Comparison of ENCODE assay signal across 27 cellular contexts in the genomic region with DNA sequence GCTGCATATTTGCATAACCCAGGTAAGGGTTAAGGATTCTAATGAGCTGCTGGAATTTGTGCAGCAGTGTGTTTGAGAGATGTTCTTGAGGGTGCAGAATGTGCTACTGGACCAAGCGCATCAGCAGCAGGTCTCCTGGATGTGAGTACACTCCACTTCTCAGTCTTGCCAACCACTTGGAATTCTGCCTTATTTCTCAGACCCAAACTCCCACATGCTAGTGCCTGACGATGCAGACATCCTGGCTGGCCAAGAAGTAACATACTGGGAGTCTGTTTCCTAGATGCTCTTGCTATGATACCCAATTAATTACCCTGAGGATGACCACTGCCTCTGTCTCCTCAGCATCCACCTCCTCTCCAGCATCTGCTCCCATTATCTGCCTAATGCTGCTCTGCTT.
"Had no signal": no experiment of that assay in that cellular context is flagged by ENCODE, and none has a peak within 500 bp of the region (broad histone marks: within the 10 kb centered on the region; RNA-seq: fewer than 3 reads in every experiment).

No MANE protein-coding gene starts in this region.

- H3K9ac ChIP-seq: neural progenitor cell had no signal

- H3K36me3 ChIP-seq: ascending aorta, esophagus muscularis mucosa, neural progenitor cell, right lobe of liver, thoracic aorta, uterus had no signal

- H3K4me1 ChIP-seq: neural progenitor cell, right lobe of liver, uterus had no signal

- H3K4me2 ChIP-seq: neural progenitor cell had no signal

- H3K9me3 ChIP-seq: ascending aorta, esophagus muscularis mucosa, right lobe of liver, thoracic aorta, uterus had no signal

- H3K36me3 Mint-ChIP-seq: activated CD4-positive, alpha-beta memory T cell treated with anti-CD3 and anti-CD28 coated beads for 36 hours; activated naive CD8-positive, alpha-beta T cell treated with anti-CD3 and anti-CD28 coated beads for 36 hours; brain; natural killer cell; neural progenitor cell; type B pancreatic cell had no signal

- DNase-seq: activated CD4-positive, alpha-beta memory T cell treated with anti-CD3 and anti-CD28 coated beads for 36 hours; activated CD4-positive, alpha-beta T cell treated with anti-CD3 and anti-CD28 coated beads, Interleukin-2, amount 10 ng/mL, durations not matched to agents 24 days and 14 days; activated CD4-positive, CD25-positive, alpha-beta regulatory T cell treated with anti-CD3 and anti-CD28 coated beads, Interleukin-2, amount 50 U/mL, for 72 hours; activated CD8-positive, alpha-beta memory T cell treated with anti-CD3 and anti-CD28 coated beads, Interleukin-2, amount 50 U/mL, for 4 hours; activated effector memory CD4-positive, alpha-beta T cell treated with anti-CD3 and anti-CD28 coated beads, Interleukin-2, amount 50 U/mL, for 16 hours; activated naive CD4-positive, alpha-beta T cell treated with anti-CD3 and anti-CD28 coated beads for 36 hours; activated naive CD8-positive, alpha-beta T cell treated with anti-CD3 and anti-CD28 coated beads for 36 hours; activated T-cell treated with anti-CD3 and anti-CD28 coated beads, Interleukin-2, amount 50 U/mL, for 1 hour; caudate nucleus; endodermal cell; foreskin melanocyte; left cardiac atrium; mammary epithelial cell; natural killer cell; stimulated activated CD4-positive, alpha-beta T cell treated with anti-CD3 and anti-CD28 coated beads, Interleukin-2, amount 100 ng/mL, for 48 hours; stimulated activated naive CD8-positive, alpha-beta T cell treated with anti-CD3 and anti-CD28 coated beads, Interleukin-15, Interleukin-2, amounts not matched to agents 100 U/mL and 50 U/mL, for 24 hours; T-helper 2 cell; uterus had no signal

- H3K4me1 Mint-ChIP-seq: activated CD4-positive, alpha-beta T cell treated with anti-CD3 and anti-CD28 coated beads, Interleukin-2, amount 10 ng/mL, durations not matched to agents 24 days and 14 days; activated naive CD8-positive, alpha-beta T cell treated with anti-CD3 and anti-CD28 coated beads for 36 hours; brain; endodermal cell; natural killer cell; neural progenitor cell had no signal

- H3K4me3 Mint-ChIP-seq: activated CD4-positive, alpha-beta memory T cell treated with anti-CD3 and anti-CD28 coated beads for 36 hours; activated CD4-positive, alpha-beta T cell treated with anti-CD3 and anti-CD28 coated beads, Interleukin-2, amount 10 ng/mL, durations not matched to agents 24 days and 14 days; activated naive CD4-positive, alpha-beta T cell treated with anti-CD3 and anti-CD28 coated beads for 36 hours; activated naive CD8-positive, alpha-beta T cell treated with anti-CD3 and anti-CD28 coated beads for 36 hours; activated T-helper 1 cell treated with anti-CD3 and anti-CD28 coated beads, Interleukin-12 subunit alpha, Interleukin-12 subunit beta, Interleukin-2, Interleukin-4 antibody, amounts not matched to agents 30 ng/mL and 10 ng/mL and 1 ng/mL, durations not matched to agents 14 hours and 24 hours and 36 hours; brain; dendritic cell treated with granulocyte-macrophage colony-stimulating factor and Interleukin-4, amounts not matched to agents 40 ng/mL and 50 ng/mL, for 4 days; endodermal cell; natural killer cell; neural progenitor cell; type B pancreatic cell had no signal

- H3K4me3 ChIP-seq: ascending aorta, esophagus muscularis mucosa, neural progenitor cell, right lobe of liver, thoracic aorta, uterus had no signal

- H3K27me3 ChIP-seq: ascending aorta, esophagus muscularis mucosa, neural progenitor cell, right lobe of liver, uterus had no signal

- H3K9me3 Mint-ChIP-seq: activated CD4-positive, alpha-beta memory T cell treated with anti-CD3 and anti-CD28 coated beads for 36 hours; activated CD4-positive, alpha-beta T cell treated with anti-CD3 and anti-CD28 coated beads, Interleukin-2, amount 10 ng/mL, durations not matched to agents 24 days and 14 days; activated naive CD4-positive, alpha-beta T cell treated with anti-CD3 and anti-CD28 coated beads for 36 hours; activated naive CD8-positive, alpha-beta T cell treated with anti-CD3 and anti-CD28 coated beads for 36 hours; activated T-helper 1 cell treated with anti-CD3 and anti-CD28 coated beads, Interleukin-12 subunit alpha, Interleukin-12 subunit beta, Interleukin-2, Interleukin-4 antibody, amounts not matched to agents 30 ng/mL and 10 ng/mL and 1 ng/mL, durations not matched to agents 14 hours and 24 hours and 36 hours; dendritic cell treated with granulocyte-macrophage colony-stimulating factor and Interleukin-4, amounts not matched to agents 40 ng/mL and 50 ng/mL, for 4 days; endodermal cell; type B pancreatic cell had no signal

- H3K27ac ChIP-seq: ascending aorta, esophagus muscularis mucosa, neural progenitor cell, right lobe of liver, thoracic aorta, uterus had no signal

- H2AFZ ChIP-seq: neural progenitor cell had no signal

- H3K27ac Mint-ChIP-seq: activated CD4-positive, alpha-beta memory T cell treated with anti-CD3 and anti-CD28 coated beads for 36 hours; activated CD4-positive, alpha-beta T cell treated with anti-CD3 and anti-CD28 coated beads, Interleukin-2, amount 10 ng/mL, durations not matched to agents 24 days and 14 days; activated naive CD4-positive, alpha-beta T cell treated with anti-CD3 and anti-CD28 coated beads for 36 hours; activated naive CD8-positive, alpha-beta T cell treated with anti-CD3 and anti-CD28 coated beads for 36 hours; activated T-helper 1 cell treated with anti-CD3 and anti-CD28 coated beads, Interleukin-12 subunit alpha, Interleukin-12 subunit beta, Interleukin-2, Interleukin-4 antibody, amounts not matched to agents 30 ng/mL and 10 ng/mL and 1 ng/mL, durations not matched to agents 14 hours and 24 hours and 36 hours; brain; dendritic cell treated with granulocyte-macrophage colony-stimulating factor and Interleukin-4, amounts not matched to agents 40 ng/mL and 50 ng/mL, for 4 days; endodermal cell; natural killer cell; neural progenitor cell; type B pancreatic cell had no signal

- ATAC-seq: natural killer cell; right lobe of liver; stimulated activated naive CD8-positive, alpha-beta T cell treated with anti-CD3 and anti-CD28 coated beads, Interleukin-15, Interleukin-2, amounts not matched to agents 100 U/mL and 50 U/mL, for 24 hours had no signal

- H3K27me3 Mint-ChIP-seq: activated CD4-positive, alpha-beta T cell treated with anti-CD3 and anti-CD28 coated beads, Interleukin-2, amount 10 ng/mL, durations not matched to agents 24 days and 14 days; brain; dendritic cell treated with granulocyte-macrophage colony-stimulating factor and Interleukin-4, amounts not matched to agents 40 ng/mL and 50 ng/mL, for 4 days; type B pancreatic cell had no signal
